Comparison of ENCODE assay signal across 25 cellular contexts in genomic region chr9:4316409-4316808, GRCh38.
"Had no signal": no experiment of that assay in that cellular context is flagged by ENCODE, and none has a peak within 500 bp of the region (broad histone marks: within the 10 kb centered on the region; RNA-seq: fewer than 3 reads in every experiment).

No MANE protein-coding gene starts in this region.

- H3K4me3 ChIP-seq: left ventricle myocardium inferior, lung, mucosa of descending colon, ovary, right atrium auricular region, right lobe of liver, smooth muscle cell, stomach, testis, thyroid gland, transverse colon, upper lobe of left lung, vagina had no signal

- H3K36me3 ChIP-seq: left ventricle myocardium inferior, ovary, right atrium auricular region, right lobe of liver, stomach, thyroid gland, transverse colon, upper lobe of left lung, vagina had no signal

- H3K27me3 Mint-ChIP-seq: progenitor cell of endocrine pancreas had no signal

- H3K36me3 Mint-ChIP-seq: immature natural killer cell; memory B cell; naive thymus-derived CD4-positive, alpha-beta T cell; natural killer cell treated with Interleukin-12 subunit alpha and Interleukin-12 subunit beta and Interleukin-15 and Interleukin-18, amount 100 ng/mL, for 72 hours; stimulated activated naive B cell treated with anti-CD40 and anti-IgM and Interleukin-4, amounts not matched to agents 10 μg/mL and 1 μg/mL and 100 μg/mL, for 72 hours had no signal

- H3K27ac Mint-ChIP-seq: immature natural killer cell; memory B cell; naive thymus-derived CD4-positive, alpha-beta T cell; natural killer cell treated with Interleukin-12 subunit alpha and Interleukin-12 subunit beta and Interleukin-15 and Interleukin-18, amount 100 ng/mL, for 72 hours; progenitor cell of endocrine pancreas; stimulated activated naive B cell treated with anti-CD40 and anti-IgM and Interleukin-4, amounts not matched to agents 10 μg/mL and 1 μg/mL and 100 μg/mL, for 72 hours had no signal

- H3K4me2 ChIP-seq: smooth muscle cell had no signal

- H3K27me3 ChIP-seq: ovary, right atrium auricular region, right lobe of liver, stomach, testis, thyroid gland, transverse colon, upper lobe of left lung, vagina had no signal

- H3K9me3 Mint-ChIP-seq: immature natural killer cell; naive thymus-derived CD4-positive, alpha-beta T cell; natural killer cell treated with Interleukin-12 subunit alpha and Interleukin-12 subunit beta and Interleukin-15 and Interleukin-18, amount 100 ng/mL, for 72 hours had no signal

- H3K4me1 Mint-ChIP-seq: immature natural killer cell; memory B cell; stimulated activated naive B cell treated with anti-CD40 and anti-IgM and Interleukin-4, amounts not matched to agents 10 μg/mL and 1 μg/mL and 100 μg/mL, for 72 hours had no signal

- H3K4me1 ChIP-seq: right atrium auricular region, right lobe of liver, transverse colon, vagina had no signal

- H3K4me3 Mint-ChIP-seq: immature natural killer cell; memory B cell; naive thymus-derived CD4-positive, alpha-beta T cell; natural killer cell treated with Interleukin-12 subunit alpha and Interleukin-12 subunit beta and Interleukin-15 and Interleukin-18, amount 100 ng/mL, for 72 hours; stimulated activated naive B cell treated with anti-CD40 and anti-IgM and Interleukin-4, amounts not matched to agents 10 μg/mL and 1 μg/mL and 100 μg/mL, for 72 hours had no signal

- H3K9me3 ChIP-seq: left ventricle myocardium inferior, mucosa of descending colon, ovary, right atrium auricular region, right lobe of liver, stomach, testis, thyroid gland, transverse colon, upper lobe of left lung, vagina had no signal

- H3K27ac ChIP-seq: left ventricle myocardium inferior, ovary, right atrium auricular region, right lobe of liver, stomach, testis, thyroid gland, transverse colon, upper lobe of left lung, vagina had no signal

- DNase-seq: immature natural killer cell; left ventricle myocardium inferior; midbrain; mucosa of descending colon; naive thymus-derived CD4-positive, alpha-beta T cell; ovary; right lobe of liver; stimulated activated CD4-positive, alpha-beta T cell treated with anti-CD3 and anti-CD28 coated beads, Interleukin-1b, Interleukin-23, amount 100 ng/mL, for 48 hours; stimulated activated CD4-positive, alpha-beta T cell treated with anti-CD3 and anti-CD28 coated beads, Interleukin-2, amount 100 ng/mL, for 48 hours; stimulated activated CD4-positive, alpha-beta T cell treated with anti-CD3 and anti-CD28 coated beads, Interleukin-4, amount 100 ng/mL, for 4 hours; stimulated activated CD8-positive, alpha-beta memory T cell treated with anti-CD3 and anti-CD28 coated beads, Interleukin-4, amount 100 ng/mL, for 48 hours; stimulated activated naive B cell treated with anti-CD40 and anti-IgM and Interleukin-4, amounts not matched to agents 10 μg/mL and 1 μg/mL and 100 μg/mL, for 72 hours; stimulated activated naive CD8-positive, alpha-beta T cell treated with anti-CD3 and anti-CD28 coated beads, Interleukin-15, Interleukin-2, amounts not matched to agents 100 U/mL and 50 U/mL, for 24 hours; stomach; testis; thyroid gland; transverse colon; upper lobe of left lung had no signal
